In genomic region chr2:26645792-26646191, GRCh38 we compare ENCODE assay signal across 26 cellular contexts. TPM values are rescaled to one million over a fixed set of nuclear protein-coding genes. Genes with fewer than 3 reads are reported as not detected.
"Had no signal": no experiment of that assay in that cellular context is flagged by ENCODE, and none has a peak within 500 bp of the region (broad histone marks: within the 10 kb centered on the region; RNA-seq: fewer than 3 reads in every experiment).

No MANE protein-coding gene starts in this region.

- ATAC-seq: HepG2, Panc1, PC-3 had no signal

- DNase-seq: IMR-90, Karpas-422, KG1, MG63, NCI-H1092, NCI-H1105 treated with DMSO at 0.1 percent for 48 hours, NCI-H1417 treated with DMSO at 0.1 percent for 48 hours, NCI-H146, NCI-H187, NCI-H2029, NCI-H2081 treated with DMSO at 0.1 percent for 48 hours, NCI-H2171, NCI-H226, NCI-H446, NCI-H510A, NCI-H524 treated with DMSO at 0.1 percent for 48 hours, NCI-H69, NCI-H774, PC-3, SHP77, SK-N-SH had no signal

RNA-seq across cellular contexts. Expression of gene CIB4, which starts 4.6 kb away (rescaled TPM):
- total RNA-seq: HepG2, HT1080, IMR-90, OCI-LY7, PC-3, SK-MEL-5 had no signal

RNA-seq across cellular contexts. Expression of gene KCNK3, which starts 46.7 kb away (rescaled TPM):
- total RNA-seq: HepG2, HT1080, OCI-LY7, SK-MEL-5 had no signal
